Comparison of ENCODE assay signal across 24 cellular contexts in the genomic region with DNA sequence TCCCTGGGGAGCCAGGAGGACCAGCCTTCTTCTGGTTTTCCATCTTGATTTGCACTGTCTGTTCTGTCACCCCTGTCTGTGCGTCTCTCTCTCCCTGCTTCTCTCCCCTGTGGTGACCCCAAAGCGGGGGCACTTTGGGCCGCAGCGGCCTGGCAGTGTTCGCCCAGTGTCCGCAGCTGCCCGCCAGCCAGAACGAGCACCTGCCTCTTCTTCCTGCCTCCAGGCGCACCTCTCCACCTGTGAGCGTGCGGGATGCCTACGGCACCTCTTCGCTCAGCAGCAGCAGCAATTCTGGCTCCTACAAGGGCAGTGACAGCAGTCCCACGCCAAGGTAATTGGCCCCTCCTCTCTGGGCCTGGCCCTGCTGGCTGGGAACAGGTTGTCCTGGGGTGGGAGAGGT. TPM values are rescaled to one million over a fixed set of nuclear protein-coding genes. Genes with fewer than 3 reads are reported as not detected.
DNase-seq lines count a peak whose midpoint lies in the region; ATAC-seq and TF ChIP-seq lines count a peak whose summit lies in the region.
"Had no signal": no experiment of that assay in that cellular context is flagged by ENCODE, and none has a peak within 500 bp of the region (broad histone marks: within the 10 kb centered on the region; RNA-seq: fewer than 3 reads in every experiment).

No MANE protein-coding gene starts in this region.

- TF ChIP-seq CTCF in upper lobe of right lung (IDR thresholded peaks at IDR 0.05) (no peak), MM.1S (IDR thresholded peaks at IDR 0.05; ENCODE audit: low read length) (no peak)

- H3K36me3 ChIP-seq in upper lobe of right lung (no peaks in the 10 kb centered on the region), MM.1S (replicated peaks; ENCODE audit: insufficient read depth, low read length) (no peaks in the 10 kb centered on the region)
- H3K36me3 ChIP-seq: Peyer's patch had no signal

- no peaks in the 10 kb centered on the region for H3K4me1 ChIP-seq in upper lobe of right lung
- H3K4me1 ChIP-seq in MM.1S (ENCODE audit: low read length), result no peaks in the 10 kb centered on the region
- H3K4me1 ChIP-seq: Peyer's patch had no signal

- no peak overlapping the region for H2AFZ ChIP-seq in MM.1S (ENCODE audit: low read length)
- H2AFZ ChIP-seq: GM23248 had no signal

- H3K4me2 ChIP-seq in MM.1S (ENCODE audit: low read depth, low read length), result no peak overlapping the region
- H3K4me2 ChIP-seq: A549 had no signal

- intact Hi-C loops in upper lobe of right lung (cut with DNase I), result no loop called here

- peaks cover 31% of the 10 kb centered on the region for H3K4me1 Mint-ChIP-seq in activated naive CD8-positive, alpha-beta T cell treated with anti-CD3 and anti-CD28 coated beads, Interleukin-2, amount 50 U/mL, for 24 hours
- peaks cover 38% of the 10 kb centered on the region for H3K4me1 Mint-ChIP-seq in activated naive CD8-positive, alpha-beta T cell treated with anti-CD3 and anti-CD28 coated beads for 36 hours
- H3K4me1 Mint-ChIP-seq: B cell, IgD-negative memory B cell had no signal

- no peaks in the 10 kb centered on the region for H3K9me3 ChIP-seq in upper lobe of right lung
- no peaks in the 10 kb centered on the region for H3K9me3 ChIP-seq in MM.1S (replicated peaks; ENCODE audit: insufficient read depth, low read length)
- H3K9me3 ChIP-seq: A549, Peyer's patch, SJSA1 had no signal

- H3K9me3 Mint-ChIP-seq in activated naive CD8-positive, alpha-beta T cell treated with anti-CD3 and anti-CD28 coated beads, Interleukin-2, amount 50 U/mL, for 24 hours, result no peaks in the 10 kb centered on the region
- no peaks in the 10 kb centered on the region for H3K9me3 Mint-ChIP-seq in activated naive CD8-positive, alpha-beta T cell treated with anti-CD3 and anti-CD28 coated beads for 36 hours
- H3K9me3 Mint-ChIP-seq: CD14-positive monocyte, H9, HFFc6, IgD-negative memory B cell had no signal

- H3K27ac Mint-ChIP-seq in activated naive CD8-positive, alpha-beta T cell treated with anti-CD3 and anti-CD28 coated beads, Interleukin-2, amount 50 U/mL, for 24 hours, result peak overlapping the region; percentile 11
- no peak overlapping the region for H3K27ac Mint-ChIP-seq in activated naive CD8-positive, alpha-beta T cell treated with anti-CD3 and anti-CD28 coated beads for 36 hours
- H3K27ac Mint-ChIP-seq: B cell, H9, HFFc6, IgD-negative memory B cell had no signal

- no peak for DNase-seq in activated naive CD8-positive, alpha-beta T cell treated with anti-CD3 and anti-CD28 coated beads, Interleukin-2, amount 50 U/mL, for 24 hours
- no peak for DNase-seq in activated naive CD8-positive, alpha-beta T cell treated with anti-CD3 and anti-CD28 coated beads for 36 hours
- DNase-seq in NCI-H69 (lab: John Stamatoyannopoulos, UW) (peak; percentile 49), epidermal melanocyte (ENCODE audit: insufficient read length, low spot score) (peak; percentile 1), upper lobe of right lung (peak; percentile 35), NAMALWA (ENCODE audit: low spot score) (no peak), MM.1S (no peak), NOMO-1 (lab: John Stamatoyannopoulos, UW; ENCODE audit: unreplicated experiment in 2 of 2) (no peak)
- DNase-seq: DMS79 treated with DMSO at 0.1 percent for 48 hours, GM23248, H9, HFFc6, MV-4-11, NCI-H2029, NCI-H2171, NCI-H345, NCI-H526, Peyer's patch had no signal

- no peak overlapping the region for H3K9ac ChIP-seq in MM.1S (ENCODE audit: low read length)
- H3K9ac ChIP-seq: GM23248 had no signal

- H3F3A ChIP-seq in MM.1S (ENCODE audit: insufficient read depth, low read length), result no peaks in the 10 kb centered on the region

- H3K9me2 ChIP-seq in MM.1S (replicated peaks; ENCODE audit: insufficient read depth, low read length), result no peaks in the 10 kb centered on the region

- no peak overlapping the region for H3K4me3 Mint-ChIP-seq in activated naive CD8-positive, alpha-beta T cell treated with anti-CD3 and anti-CD28 coated beads, Interleukin-2, amount 50 U/mL, for 24 hours
- H3K4me3 Mint-ChIP-seq in activated naive CD8-positive, alpha-beta T cell treated with anti-CD3 and anti-CD28 coated beads for 36 hours, result no peak overlapping the region
- H3K4me3 Mint-ChIP-seq: B cell, CD14-positive monocyte, H9, HFFc6, IgD-negative memory B cell had no signal

- no peaks in the 10 kb centered on the region for H3K27me3 ChIP-seq in upper lobe of right lung
- H3K27me3 ChIP-seq in MM.1S (replicated peaks; ENCODE audit: insufficient read depth, low read length), result no peaks in the 10 kb centered on the region
- H3K27me3 ChIP-seq: Peyer's patch, SJSA1 had no signal

- H3K36me3 Mint-ChIP-seq in activated naive CD8-positive, alpha-beta T cell treated with anti-CD3 and anti-CD28 coated beads, Interleukin-2, amount 50 U/mL, for 24 hours (ENCODE audit: low read depth), result no peaks in the 10 kb centered on the region
- peaks cover 4% of the 10 kb centered on the region for H3K36me3 Mint-ChIP-seq in activated naive CD8-positive, alpha-beta T cell treated with anti-CD3 and anti-CD28 coated beads for 36 hours
- H3K36me3 Mint-ChIP-seq: CD14-positive monocyte, IgD-negative memory B cell had no signal

- H3K27ac ChIP-seq in upper lobe of right lung (no peak overlapping the region), MM.1S (ENCODE audit: low read length) (no peak overlapping the region)
- H3K27ac ChIP-seq: A549, GM23248, Peyer's patch, SJSA1 had no signal

- H3K79me2 ChIP-seq in MM.1S (ENCODE audit: low read length), result no peaks in the 10 kb centered on the region

- no peaks in the 10 kb centered on the region for H3K27me3 Mint-ChIP-seq in activated naive CD8-positive, alpha-beta T cell treated with anti-CD3 and anti-CD28 coated beads, Interleukin-2, amount 50 U/mL, for 24 hours
- H3K27me3 Mint-ChIP-seq in activated naive CD8-positive, alpha-beta T cell treated with anti-CD3 and anti-CD28 coated beads for 36 hours, result no peaks in the 10 kb centered on the region
- H3K27me3 Mint-ChIP-seq: B cell, IgD-negative memory B cell had no signal

- no peak overlapping the region for H3K4me3 ChIP-seq in upper lobe of right lung
- H3K4me3 ChIP-seq in MM.1S (ENCODE audit: low read length), result no peak overlapping the region
- H3K4me3 ChIP-seq: A549, GM23248, Peyer's patch, SJSA1 had no signal

- ATAC-seq in activated naive CD8-positive, alpha-beta T cell treated with anti-CD3 and anti-CD28 coated beads, Interleukin-2, amount 50 U/mL, for 24 hours, result no peak
- no peak for ATAC-seq in upper lobe of right lung
- ATAC-seq: A549 had no signal

- no peaks in the 10 kb centered on the region for H4K20me1 ChIP-seq in MM.1S (ENCODE audit: insufficient read depth, low read length)

RNA-seq across cellular contexts. Expression of a gene that starts 30.8 kb away (rescaled TPM):
- total RNA-seq in activated naive CD8-positive, alpha-beta T cell treated with anti-CD3 and anti-CD28 coated beads for 36 hours, result 1 to 10 TPM; 3.2 to 3.6 TPM
- 4.3 TPM for total RNA-seq in upper lobe of right lung
- total RNA-seq: OCI-LY7 had no signal

RNA-seq across cellular contexts. Expression of a gene that starts 32.0 kb away (rescaled TPM):
- total RNA-seq in activated naive CD8-positive, alpha-beta T cell treated with anti-CD3 and anti-CD28 coated beads for 36 hours, result 1 to 10 TPM; 3.3 to 3.9 TPM
- total RNA-seq in upper lobe of right lung, result 10.9 TPM

Comparison
In these comparisons a context has a peak if more than half of its experiments do, and no peak if none do; other contexts are left out.
1. DNase-seq: peak in NCI-H69 (single experiment), epidermal melanocyte (single experiment) and upper lobe of right lung (single experiment); none in activated naive CD8-positive, alpha-beta T cell treated with anti-CD3 and anti-CD28 coated beads, Interleukin-2, amount 50 U/mL, for 24 hours (single experiment), activated naive CD8-positive, alpha-beta T cell treated with anti-CD3 and anti-CD28 coated beads for 36 hours (single experiment), NAMALWA (single experiment), MM.1S (single experiment) and NOMO-1 (0 of 2).